Comparison of ENCODE assay signal across 18 cellular contexts in the genomic region with DNA sequence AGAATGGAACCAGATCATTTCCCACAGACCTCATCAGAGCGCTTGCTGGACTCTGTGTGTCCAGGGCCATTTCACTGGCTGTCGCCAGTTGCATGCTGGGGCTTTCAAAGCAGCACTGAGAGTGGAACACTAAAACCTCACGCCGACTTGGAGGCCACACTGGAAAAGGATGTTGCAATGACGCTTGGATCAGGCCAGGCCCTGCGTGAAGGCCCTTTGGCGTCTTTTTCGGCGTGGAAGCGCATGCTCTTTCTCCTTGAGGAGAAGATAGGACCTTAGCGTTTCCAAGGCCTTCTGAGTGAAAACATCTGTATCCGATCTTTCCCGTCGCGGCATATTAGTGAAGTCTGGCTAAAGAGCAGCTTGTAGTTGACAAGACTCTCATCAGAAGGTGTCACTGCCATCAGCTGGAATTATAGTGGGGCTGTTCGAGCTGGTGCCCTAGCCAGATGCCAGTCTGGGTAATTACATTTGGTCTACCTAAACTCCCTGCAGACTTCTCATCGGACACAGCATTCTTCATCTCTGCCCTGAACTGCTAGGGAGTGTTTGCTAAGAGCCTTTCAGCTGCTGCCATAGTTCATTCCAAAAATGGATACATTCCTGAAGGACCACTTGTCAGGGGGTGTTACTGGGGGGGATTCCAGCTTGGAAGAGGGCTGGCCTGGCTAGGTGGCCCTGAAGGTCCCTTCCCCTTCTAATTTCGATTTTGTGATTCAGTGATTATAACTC.
DNase-seq lines count a peak whose midpoint lies in the region; ATAC-seq and TF ChIP-seq lines count a peak whose summit lies in the region.
"Had no signal": no experiment of that assay in that cellular context is flagged by ENCODE, and none has a peak within 500 bp of the region (broad histone marks: within the 10 kb centered on the region; RNA-seq: fewer than 3 reads in every experiment).

No MANE protein-coding gene starts in this region.

- H2BK12ac ChIP-seq in mesenchymal stem cell (ENCODE audit: low read length in 2 of 2): no peak overlapping the region

- H3K9me3 ChIP-seq in HEK293 (ENCODE audit: control insufficient read depth, insufficient read depth, low read depth, low read length) (no peaks in the 10 kb centered on the region), mesenchymal stem cell (ENCODE audit: control insufficient read depth, low read length) (no peaks in the 10 kb centered on the region), stomach (no peaks in the 10 kb centered on the region)
- H3K9me3 ChIP-seq: spleen, tibial nerve had no signal

- TF ChIP-seq POLR2A in stomach (IDR thresholded peaks at IDR 0.05): no peak

- H3K9ac ChIP-seq in mesenchymal stem cell (ENCODE audit: low read length): peak overlapping the region; percentile 42
- H3K9ac ChIP-seq: parathyroid adenoma had no signal

- intact Hi-C loops in stomach (cut with DNase I; ENCODE audit: low total_unique reads): no loop called here
- intact Hi-C loops in posterior cingulate gyrus (cut with DNase I): no loop called here

- no peak overlapping the region for H4K8ac ChIP-seq in mesenchymal stem cell (ENCODE audit: low read length)

- H2BK120ac ChIP-seq in mesenchymal stem cell (ENCODE audit: low read depth, low read length): no peak overlapping the region

- no peak overlapping the region for H4K91ac ChIP-seq in mesenchymal stem cell (ENCODE audit: low read length)

- no peak overlapping the region for H2BK5ac ChIP-seq in mesenchymal stem cell (ENCODE audit: low read depth, low read length, poor library complexity, severe bottlenecking)

- no peak overlapping the region for H2BK15ac ChIP-seq in mesenchymal stem cell (ENCODE audit: low read depth, poor library complexity, severe bottlenecking)

- no peak for TF ChIP-seq CTCF in HEK293 (tag by site-specific recombination; IDR thresholded peaks at IDR 0.05)
- TF ChIP-seq CTCF in fibroblast of the aortic adventitia (IDR thresholded peaks at IDR 0.05; ENCODE audit: insufficient read depth, low read length): no peak
- no peak for TF ChIP-seq CTCF in stomach (IDR thresholded peaks at IDR 0.05)

- H2AK5ac ChIP-seq in mesenchymal stem cell (ENCODE audit: low read length, severe bottlenecking): no peak overlapping the region

- H2AFZ ChIP-seq in mesenchymal stem cell (ENCODE audit: low read depth, low read length): no peak overlapping the region
- H2AFZ ChIP-seq: parathyroid adenoma had no signal

- H3K27me3 ChIP-seq in mesenchymal stem cell (ENCODE audit: control insufficient read depth in 1 of 2, insufficient read depth in 1 of 2, low read length in 2 of 2) (no peaks in the 10 kb centered on the region), stomach (no peaks in the 10 kb centered on the region)
- H3K27me3 ChIP-seq: spleen, tibial nerve had no signal

- no peak overlapping the region for H3K23ac ChIP-seq in mesenchymal stem cell (ENCODE audit: low read length in 2 of 2)

- TF ChIP-seq EP300 in stomach (IDR thresholded peaks at IDR 0.05): no peak

- H3K27ac ChIP-seq in HEK293 (ENCODE audit: extremely low read depth, low read depth, low read length): no peak overlapping the region
- no peak overlapping the region for H3K27ac ChIP-seq in mesenchymal stem cell (ENCODE audit: low read length, poor library complexity, severe bottlenecking)
- H3K27ac ChIP-seq in stomach: peak overlapping the region in 1 of 5 donors; percentile 14
- H3K27ac ChIP-seq: parathyroid adenoma, tibial nerve had no signal

- H3K14ac ChIP-seq in mesenchymal stem cell (ENCODE audit: low read length in 2 of 2): no peak overlapping the region

- H3K4ac ChIP-seq in mesenchymal stem cell (ENCODE audit: low read depth in 1 of 2, low read length in 2 of 2): peak overlapping the region in 1 of 2 experiments; percentile 19

- POLR2A ChIA-PET in HEK293 (lab: Yijun Ruan, JAX): interaction anchor here (0.5 kb wide), 1 partner anchor 295 kb away, joined by 3 read pairs; no protein-coding TSS in a partner anchor

- no peak for ATAC-seq in HG02885 (IDR thresholded peaks at IDR 0.05; ENCODE audit: poor library complexity, unreplicated experiment)

- H3K4me1 ChIP-seq in HEK293 (ENCODE audit: control insufficient read depth, insufficient read depth, low read length) (peaks cover 31% of the 10 kb centered on the region), mesenchymal stem cell (ENCODE audit: control insufficient read depth, insufficient read depth, low read depth, low read length) (peaks cover 2% of the 10 kb centered on the region), stomach (peaks cover 0 to 19% (median 5%) of the 10 kb centered on the region in 4 donors)

- no peak overlapping the region for H3K18ac ChIP-seq in mesenchymal stem cell (ENCODE audit: low read depth in 1 of 2, low read length in 2 of 2)

- CTCF ChIA-PET in HEK293 (lab: Yijun Ruan, JAX): no interaction called here

- peak; percentile 38 for DNase-seq in fibroblast of the aortic adventitia (ENCODE audit: low read depth)
- DNase-seq in mesenchymal stem cell: no peak
- peak; percentile 35 for DNase-seq in stomach
- DNase-seq in T1000 (lab: John Stamatoyannopoulos, UW): no peak
- DNase-seq in NCI-H1105 (lab: John Stamatoyannopoulos, UW): no peak
- no peak for DNase-seq in posterior cingulate gyrus
- DNase-seq: activated CD4-positive, alpha-beta T cell treated with anti-CD3 and anti-CD28 coated beads, Interleukin-2, amount 10 ng/mL, durations not matched to agents 24 days and 14 days; activated effector memory CD4-positive, alpha-beta T cell treated with Interleukin-2 at 50 U/mL for 16 hours; amniotic stem cell; CD4-positive, CD25-positive, alpha-beta regulatory T cell; MM.1S; NCI-H1694; NCI-H2227 treated with DMSO at 0.1 percent for 48 hours; spleen had no signal

- no peak overlapping the region for H3K4me2 ChIP-seq in mesenchymal stem cell (ENCODE audit: low read length, poor library complexity, severe bottlenecking)

- 93% methylated on average over 18 of the region's 18 CpGs for WGBS in mesenchymal stem cell
- 79 to 89% (median 85%) methylated on average over 18 of the region's 18 CpGs for whole genome bisulfite sequencing in stomach, 5 donors

- H3K79me1 ChIP-seq in mesenchymal stem cell (replicated peaks; ENCODE audit: low read length, poor library complexity, severe bottlenecking): peaks cover 5% of the 10 kb centered on the region

- H3K36me3 ChIP-seq in HEK293 (ENCODE audit: control insufficient read depth in 2 of 2, insufficient read depth in 1 of 2, low read length in 2 of 2) (no peaks in the 10 kb centered on the region), mesenchymal stem cell (ENCODE audit: control insufficient read depth in 1 of 2, insufficient read depth in 2 of 2, low read depth in 1 of 2, low read length in 2 of 2) (peaks cover 0 to 7% of the 10 kb centered on the region in 2 experiments), stomach (no peaks in the 10 kb centered on the region)

- H3K4me3 ChIP-seq in HEK293 (ENCODE audit: low read depth, low read length) (no peak overlapping the region), fibroblast of the aortic adventitia (ENCODE audit: low read depth, low read length) (no peak overlapping the region), mesenchymal stem cell (ENCODE audit: insufficient read depth in 1 of 2, low read depth in 1 of 2, low read length in 2 of 2) (peak overlapping the region in 1 of 2 experiments; percentile 3), stomach (no peak overlapping the region)
- H3K4me3 ChIP-seq: spleen, tibial nerve had no signal

TF ChIP-seq in HEK293, 187 proteins besides CTCF, POLR2A, EP300 and RAD21:
- TF ChIP-seq MYNN (tag by site-specific recombination; IDR thresholded peaks at IDR 0.05; ENCODE audit: borderline replicate concordance): no peak
- TF ChIP-seq ZNF239 (tag by site-specific recombination; IDR thresholded peaks at IDR 0.05): 0 out of 2 replicates have a peak, but pooled peaks have one; percentile 71

Comparison
In these comparisons a context has a peak if more than half of its experiments do, and no peak if none do; other contexts are left out.
1. DNase-seq: peak in fibroblast of the aortic adventitia (single experiment) and stomach (single experiment); none in mesenchymal stem cell (single experiment), T1000 (single experiment), NCI-H1105 (single experiment) and posterior cingulate gyrus (0 of 10).